1 cellular context compared by ENCODE assay signal in the genomic region with DNA sequence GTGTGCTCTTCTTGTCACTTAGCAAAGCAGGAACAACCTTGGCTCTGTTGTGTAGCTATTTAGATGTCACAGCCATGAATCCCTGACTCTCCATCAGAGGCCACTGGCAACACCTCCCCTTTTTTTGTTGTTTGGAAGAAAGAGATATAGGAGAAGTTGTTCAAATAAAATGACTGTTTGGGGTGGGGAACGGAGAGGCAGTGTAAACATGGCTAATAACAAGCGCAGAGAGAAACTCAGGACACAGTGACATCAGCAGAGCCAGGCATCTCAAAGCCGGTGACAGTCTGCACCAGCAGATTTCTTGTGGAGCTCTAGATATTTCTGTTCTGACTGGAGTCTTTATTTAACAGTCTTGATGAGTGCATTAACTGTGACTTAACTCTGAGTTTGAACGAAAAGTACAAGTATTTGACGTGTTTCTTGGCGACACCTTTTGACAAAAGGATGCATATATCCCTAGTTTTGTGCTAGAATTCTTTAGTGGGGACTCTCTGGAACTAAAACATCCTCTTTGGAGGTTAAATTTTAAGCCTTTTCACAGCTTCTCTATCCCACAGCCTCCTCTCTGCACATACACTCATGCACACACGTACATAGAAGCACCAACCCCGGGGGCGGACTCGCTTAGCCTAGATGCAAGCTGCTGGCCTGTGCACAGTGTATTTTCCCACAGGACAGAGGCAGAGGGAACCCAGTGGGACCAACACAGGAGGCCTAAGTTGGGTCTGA.
A peak's percentile ranks its signal among the peaks of the same experiment; 100 is the strongest.
TF ChIP-seq lines count a peak whose summit lies in the region.

No MANE protein-coding gene starts in this region.

TF ChIP-seq in HepG2, 621 proteins besides CTCF, POLR2A, EP300 and RAD21 (continued from another document and continues in another):
- TF ChIP-seq, protein P1, sequence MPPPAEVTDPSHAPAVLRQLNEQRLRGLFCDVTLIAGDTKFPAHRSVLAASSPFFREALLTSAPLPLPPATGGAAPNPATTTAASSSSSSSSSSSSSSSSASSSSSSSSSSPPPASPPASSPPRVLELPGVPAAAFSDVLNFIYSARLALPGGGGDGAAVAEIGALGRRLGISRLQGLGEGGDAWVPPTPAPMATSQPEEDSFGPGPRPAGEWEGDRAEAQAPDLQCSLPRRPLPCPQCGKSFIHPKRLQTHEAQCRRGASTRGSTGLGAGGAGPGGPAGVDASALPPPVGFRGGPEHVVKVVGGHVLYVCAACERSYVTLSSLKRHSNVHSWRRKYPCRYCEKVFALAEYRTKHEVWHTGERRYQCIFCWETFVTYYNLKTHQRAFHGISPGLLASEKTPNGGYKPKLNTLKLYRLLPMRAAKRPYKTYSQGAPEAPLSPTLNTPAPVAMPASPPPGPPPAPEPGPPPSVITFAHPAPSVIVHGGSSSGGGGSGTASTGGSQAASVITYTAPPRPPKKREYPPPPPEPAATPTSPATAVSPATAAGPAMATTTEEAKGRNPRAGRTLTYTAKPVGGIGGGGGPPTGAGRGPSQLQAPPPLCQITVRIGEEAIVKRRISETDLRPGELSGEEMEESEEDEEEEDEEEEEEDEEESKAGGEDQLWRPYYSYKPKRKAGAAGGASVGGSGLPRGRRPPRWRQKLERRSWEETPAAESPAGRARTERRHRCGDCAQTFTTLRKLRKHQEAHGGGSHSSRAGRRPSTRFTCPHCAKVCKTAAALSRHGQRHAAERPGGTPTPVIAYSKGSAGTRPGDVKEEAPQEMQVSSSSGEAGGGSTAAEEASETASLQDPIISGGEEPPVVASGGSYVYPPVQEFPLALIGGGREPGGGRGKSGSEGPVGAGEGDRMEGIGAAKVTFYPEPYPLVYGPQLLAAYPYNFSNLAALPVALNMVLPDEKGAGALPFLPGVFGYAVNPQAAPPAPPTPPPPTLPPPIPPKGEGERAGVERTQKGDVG (CRISPR knock-in tag; IDR thresholded peaks at IDR 0.05; ENCODE audit: borderline replicate concordance), result no peak
- TF ChIP-seq PHF5A (CRISPR knock-in tag; IDR thresholded peaks at IDR 0.05; ENCODE audit: low read depth, unreplicated experiment) (no peak), U2AF1 (optimal IDR thresholded peaks at IDR 0.05; ENCODE audit: low read depth, low read length) (no peak), ZNF260 (CRISPR knock-in tag; IDR thresholded peaks at IDR 0.05; ENCODE audit: borderline replicate concordance, low read depth) (no peak), ZNF280D (CRISPR knock-in tag; IDR thresholded peaks at IDR 0.05) (peak; percentile 16; the same call in 1 of the 2 replicates), JDP2 (CRISPR knock-in tag; IDR thresholded peaks at IDR 0.05; ENCODE audit: borderline replicate concordance) (no peak), DMAP1 (CRISPR knock-in tag; IDR thresholded peaks at IDR 0.05) (no peak), SOX6 (IDR thresholded peaks at IDR 0.05) (no peak), SOX6 (CRISPR knock-in tag; IDR thresholded peaks at IDR 0.05) (peak; percentile 60), ZNF7 (CRISPR knock-in tag; IDR thresholded peaks at IDR 0.05) (no peak), ZNF569 (CRISPR knock-in tag; IDR thresholded peaks at IDR 0.05; ENCODE audit: borderline replicate concordance) (no peak), ATF7 (IDR thresholded peaks at IDR 0.05) (0 out of 2 replicates have a peak, but pooled peaks have one; percentile 21), ATF7 (CRISPR knock-in tag; IDR thresholded peaks at IDR 0.05) (no peak), HDAC2 (CRISPR knock-in tag; IDR thresholded peaks at IDR 0.05) (no peak), ZNF841 (CRISPR knock-in tag; IDR thresholded peaks at IDR 0.05; ENCODE audit: borderline replicate concordance) (no peak), ARNTL (CRISPR knock-in tag; IDR thresholded peaks at IDR 0.05) (0 out of 2 replicates have a peak, but pooled peaks have one; percentile 2), GZF1 (CRISPR knock-in tag; IDR thresholded peaks at IDR 0.05) (no peak), GFI1 (CRISPR knock-in tag; IDR thresholded peaks at IDR 0.05; ENCODE audit: borderline replicate concordance) (peak; percentile 79), NFKBIZ (CRISPR knock-in tag; IDR thresholded peaks at IDR 0.05) (no peak), DR1 (CRISPR knock-in tag; IDR thresholded peaks at IDR 0.05) (no peak), ZNF652 (CRISPR knock-in tag; IDR thresholded peaks at IDR 0.05; ENCODE audit: borderline replicate concordance, low read depth) (no peak), RBFOX2 (IDR thresholded peaks at IDR 0.05; ENCODE audit: low read depth, low read length) (no peak), YY1 (IDR thresholded peaks at IDR 0.05; ENCODE audit: insufficient read depth, insufficient replicate concordance, low read depth, low read length) (no peak), AFF4 (CRISPR knock-in tag; IDR thresholded peaks at IDR 0.05) (no peak), HMGXB3 (CRISPR knock-in tag; IDR thresholded peaks at IDR 0.05; ENCODE audit: borderline replicate concordance) (no peak), NFIC (IDR thresholded peaks at IDR 0.05; ENCODE audit: low read length) (no peak), GTF2F1 (IDR thresholded peaks at IDR 0.05; ENCODE audit: low read length) (no peak), SNAPC2 (CRISPR knock-in tag; IDR thresholded peaks at IDR 0.05) (no peak), ZNF547 (CRISPR knock-in tag; IDR thresholded peaks at IDR 0.05) (no peak), NKX3-1 (CRISPR knock-in tag; IDR thresholded peaks at IDR 0.05) (no peak), ZFYVE20 (CRISPR knock-in tag; IDR thresholded peaks at IDR 0.05; ENCODE audit: borderline replicate concordance, low read depth) (no peak)
- TF ChIP-seq, protein P2, sequence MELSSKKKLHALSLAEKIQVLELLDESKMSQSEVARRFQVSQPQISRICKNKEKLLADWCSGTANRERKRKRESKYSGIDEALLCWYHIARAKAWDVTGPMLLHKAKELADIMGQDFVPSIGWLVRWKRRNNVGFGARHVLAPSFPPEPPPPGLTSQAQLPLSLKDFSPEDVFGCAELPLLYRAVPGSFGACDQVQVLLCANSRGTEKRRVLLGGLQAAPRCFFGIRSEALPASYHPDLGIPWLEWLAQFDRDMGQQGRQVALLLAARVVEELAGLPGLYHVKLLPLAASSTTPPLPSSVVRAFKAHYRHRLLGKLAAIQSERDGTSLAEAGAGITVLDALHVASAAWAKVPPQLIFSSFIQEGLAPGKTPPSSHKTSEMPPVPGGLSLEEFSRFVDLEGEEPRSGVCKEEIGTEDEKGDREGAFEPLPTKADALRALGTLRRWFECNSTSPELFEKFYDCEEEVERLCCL (CRISPR knock-in tag; IDR thresholded peaks at IDR 0.05; ENCODE audit: borderline replicate concordance), result no peak
- TF ChIP-seq, protein P3, sequence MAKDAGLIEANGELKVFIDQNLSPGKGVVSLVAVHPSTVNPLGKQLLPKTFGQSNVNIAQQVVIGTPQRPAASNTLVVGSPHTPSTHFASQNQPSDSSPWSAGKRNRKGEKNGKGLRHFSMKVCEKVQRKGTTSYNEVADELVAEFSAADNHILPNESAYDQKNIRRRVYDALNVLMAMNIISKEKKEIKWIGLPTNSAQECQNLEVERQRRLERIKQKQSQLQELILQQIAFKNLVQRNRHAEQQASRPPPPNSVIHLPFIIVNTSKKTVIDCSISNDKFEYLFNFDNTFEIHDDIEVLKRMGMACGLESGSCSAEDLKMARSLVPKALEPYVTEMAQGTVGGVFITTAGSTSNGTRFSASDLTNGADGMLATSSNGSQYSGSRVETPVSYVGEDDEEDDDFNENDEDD (CRISPR knock-in tag; IDR thresholded peaks at IDR 0.05; ENCODE audit: borderline replicate concordance), result no peak; the same call in 1 of the 2 replicates
- TF ChIP-seq, protein P4, sequence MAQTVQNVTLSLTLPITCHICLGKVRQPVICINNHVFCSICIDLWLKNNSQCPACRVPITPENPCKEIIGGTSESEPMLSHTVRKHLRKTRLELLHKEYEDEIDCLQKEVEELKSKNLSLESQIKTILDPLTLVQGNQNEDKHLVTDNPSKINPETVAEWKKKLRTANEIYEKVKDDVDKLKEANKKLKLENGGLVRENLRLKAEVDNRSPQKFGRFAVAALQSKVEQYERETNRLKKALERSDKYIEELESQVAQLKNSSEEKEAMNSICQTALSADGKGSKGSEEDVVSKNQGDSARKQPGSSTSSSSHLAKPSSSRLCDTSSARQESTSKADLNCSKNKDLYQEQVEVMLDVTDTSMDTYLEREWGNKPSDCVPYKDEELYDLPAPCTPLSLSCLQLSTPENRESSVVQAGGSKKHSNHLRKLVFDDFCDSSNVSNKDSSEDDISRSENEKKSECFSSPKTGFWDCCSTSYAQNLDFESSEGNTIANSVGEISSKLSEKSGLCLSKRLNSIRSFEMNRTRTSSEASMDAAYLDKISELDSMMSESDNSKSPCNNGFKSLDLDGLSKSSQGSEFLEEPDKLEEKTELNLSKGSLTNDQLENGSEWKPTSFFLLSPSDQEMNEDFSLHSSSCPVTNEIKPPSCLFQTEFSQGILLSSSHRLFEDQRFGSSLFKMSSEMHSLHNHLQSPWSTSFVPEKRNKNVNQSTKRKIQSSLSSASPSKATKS (CRISPR knock-in tag; IDR thresholded peaks at IDR 0.05), result no peak
- TF ChIP-seq, protein P5, sequence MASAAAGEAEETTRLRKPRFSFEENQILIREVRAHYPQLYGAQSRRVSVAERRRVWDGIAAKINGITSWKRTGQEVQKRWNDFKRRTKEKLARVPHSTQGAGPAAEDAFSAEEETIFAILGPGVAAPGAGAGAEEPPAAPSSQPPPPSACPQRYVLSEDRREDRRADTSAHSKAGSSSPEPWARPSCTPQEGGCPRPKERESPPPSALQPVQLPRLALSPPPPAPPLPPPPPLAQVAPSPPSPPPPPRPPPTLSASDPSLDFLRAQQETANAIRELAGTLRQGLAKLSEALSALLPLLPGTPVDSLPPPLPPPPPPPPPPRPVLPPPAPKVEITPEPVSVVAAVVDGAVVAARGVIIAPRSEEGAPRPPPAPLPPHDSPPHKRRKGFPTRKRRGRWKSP (CRISPR knock-in tag; IDR thresholded peaks at IDR 0.05), result no peak
